ENCODE assay signal across 7 cellular contexts in genomic region chr22:21865041-21865440, GRCh38. TPM values are rescaled to one million over a fixed set of nuclear protein-coding genes. Genes with fewer than 3 reads are reported as not detected.
A peak's percentile ranks its signal among the peaks of the same experiment; 100 is the strongest.
DNase-seq lines count a peak whose midpoint lies in the region; ATAC-seq and TF ChIP-seq lines count a peak whose summit lies in the region.

No MANE protein-coding gene starts in this region.

- peaks cover 73 to 79% of the 10 kb centered on the region in 2 donors for H3K4me1 Mint-ChIP-seq in natural killer cell

- no peaks in the 10 kb centered on the region for H3K27me3 Mint-ChIP-seq in natural killer cell (ENCODE audit: low read depth in 2 of 2)

- peak overlapping the region; percentile 94 to 96 for H3K27ac Mint-ChIP-seq in natural killer cell

- intact Hi-C loops in natural killer cell (cut with micrococcal nuclease), result loop anchor here (5.0 kb wide), 2 partner anchors 33 to 153 kb away; no protein-coding TSS in a partner anchor

- no peaks in the 10 kb centered on the region for H3K36me3 Mint-ChIP-seq in natural killer cell

- H3K4me3 Mint-ChIP-seq in natural killer cell, result peak overlapping the region; percentile 80

- ATAC-seq in natural killer cell, result no peak
- ATAC-seq in HG03378 (IDR thresholded peaks at IDR 0.05; ENCODE audit: unreplicated experiment), result no peak

- no peak for TF ChIP-seq CTCF in natural killer cell (IDR thresholded peaks at IDR 0.05)

- peak; percentile 75 for DNase-seq in GM03348 (ENCODE audit: low spot score)
- DNase-seq in NCI-H460 (ENCODE audit: extremely low read depth, low read depth), result peak; percentile 4
- DNase-seq in cerebellum (ENCODE audit: low spot score), result peak; percentile 36
- DNase-seq in natural killer cell, result no peak
- no peak for DNase-seq in GM19238 (ENCODE audit: insufficient read length, low spot score)
- DNase-seq in NK-92 (lab: John Stamatoyannopoulos, UW; ENCODE audit: unreplicated experiment), result no peak

- peaks cover 0 to 2% of the 10 kb centered on the region in 2 donors for H3K9me3 Mint-ChIP-seq in natural killer cell

RNA-seq across cellular contexts. Expression of gene MAPK1, which starts 2.4 kb away (rescaled TPM):
- 42.2 and 50.0 TPM in 2 replicates for total RNA-seq in NCI-H460 (2014; rRNA removed; shearing (Covaris generic))
- polyA plus RNA-seq in NCI-H460 (2014; cell fraction: nucleus; rRNA removed), result 21.6 and 24.7 TPM in 2 replicates
- total RNA-seq in cerebellum, result 59.7 TPM
- 100 to 1,000 TPM; 189 to 246 (median 214) TPM for total RNA-seq in natural killer cell

Comparison
In these comparisons a context has a peak if more than half of its experiments do, and no peak if none do; other contexts are left out.
1. DNase-seq: peak in GM03348 (single experiment), NCI-H460 (single experiment) and cerebellum (single experiment); none in natural killer cell (single experiment), GM19238 (single experiment) and NK-92 (single experiment).